ENCODE assay signal across 15 cellular contexts in the genomic region with DNA sequence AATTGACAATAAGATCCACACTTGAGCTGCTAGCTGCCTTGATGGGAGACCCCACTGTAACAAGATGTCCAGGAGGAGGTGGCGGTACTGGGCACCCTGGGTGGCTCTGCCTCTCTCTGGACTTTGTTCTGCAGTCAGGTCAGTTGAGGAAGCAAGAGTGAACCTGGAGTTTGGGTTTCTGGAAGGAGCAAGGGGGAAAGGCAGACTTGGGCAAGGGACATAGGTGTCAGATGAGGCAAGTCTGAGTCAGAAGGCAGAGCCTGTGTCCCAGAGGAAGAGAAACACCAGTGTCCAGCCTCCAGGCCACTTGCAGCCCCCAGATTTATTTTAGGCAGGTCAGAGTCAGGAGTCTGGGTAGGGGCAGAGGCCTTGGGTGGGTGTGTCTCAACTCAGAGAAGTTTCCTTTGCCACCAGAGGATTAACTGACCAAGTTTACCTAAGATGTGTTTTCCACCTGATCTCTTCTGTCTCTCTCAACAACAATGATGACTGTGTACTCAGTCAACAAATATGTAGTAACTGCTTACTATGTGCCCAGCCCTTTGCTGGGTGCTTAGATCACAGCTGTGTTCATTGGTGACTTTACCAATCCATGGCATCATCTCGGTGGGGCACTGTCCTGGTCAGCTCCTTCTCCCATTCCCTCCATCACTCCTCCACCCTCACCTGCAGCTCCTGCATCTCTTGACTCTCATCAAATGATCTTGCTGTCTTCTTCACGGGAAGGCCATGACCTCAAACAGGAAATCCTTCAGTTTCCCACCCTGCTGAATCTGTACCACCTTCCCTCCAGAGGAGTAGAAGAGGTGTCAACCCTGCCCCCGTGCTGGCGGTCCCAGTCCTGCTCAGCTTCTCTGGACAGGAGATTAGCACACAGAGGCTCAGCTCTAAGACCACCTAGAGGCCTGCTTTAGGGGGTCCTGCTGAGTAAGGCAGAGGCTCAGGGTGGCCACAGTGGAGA. TPM values are rescaled to one million over a fixed set of nuclear protein-coding genes. Genes with fewer than 3 reads are reported as not detected.
DNase-seq lines count a peak whose midpoint lies in the region; ATAC-seq and TF ChIP-seq lines count a peak whose summit lies in the region.
"Had no signal": no experiment of that assay in that cellular context is flagged by ENCODE, and none has a peak within 500 bp of the region (broad histone marks: within the 10 kb centered on the region; RNA-seq: fewer than 3 reads in every experiment).

No MANE protein-coding gene starts in this region.

- peak overlapping the region; percentile 91 for H3K27ac Mint-ChIP-seq in type B pancreatic cell
- H3K27ac Mint-ChIP-seq: activated naive CD4-positive, alpha-beta T cell treated with anti-CD3 and anti-CD28 coated beads, Interleukin-2, amount 50 U/mL, for 72 hours; IgD-negative memory B cell had no signal

- ATAC-seq in RWPE2 (ENCODE audit: low read depth) (peak; percentile 81), left lobe of liver (peak; percentile 18), GM19351 (IDR thresholded peaks at IDR 0.05; ENCODE audit: unreplicated experiment) (no peak), GM18517 (IDR thresholded peaks at IDR 0.05; ENCODE audit: unreplicated experiment) (no peak)
- ATAC-seq: activated naive CD4-positive, alpha-beta T cell treated with anti-CD3 and anti-CD28 coated beads, Interleukin-2, amount 50 U/mL, for 72 hours; naive thymus-derived CD4-positive, alpha-beta T cell had no signal

- no peaks in the 10 kb centered on the region for H3K27me3 Mint-ChIP-seq in type B pancreatic cell

- no peaks in the 10 kb centered on the region for H3K9me3 Mint-ChIP-seq in type B pancreatic cell
- H3K9me3 Mint-ChIP-seq: activated naive CD4-positive, alpha-beta T cell treated with anti-CD3 and anti-CD28 coated beads, Interleukin-2, amount 50 U/mL, for 72 hours; immature natural killer cell; naive thymus-derived CD4-positive, alpha-beta T cell had no signal

- H3K4me1 ChIP-seq in RWPE2 (ENCODE audit: insufficient read depth, poor library complexity, severe bottlenecking) = peaks cover 14% of the 10 kb centered on the region

- H3K4me3 Mint-ChIP-seq in type B pancreatic cell = peak overlapping the region; percentile 32
- H3K4me3 Mint-ChIP-seq: IgD-negative memory B cell; naive thymus-derived CD4-positive, alpha-beta T cell had no signal

- H3K9me3 ChIP-seq in RWPE2 (ENCODE audit: severe bottlenecking) = peaks cover 2% of the 10 kb centered on the region
- H3K9me3 ChIP-seq: thyroid gland had no signal

- no peaks in the 10 kb centered on the region for H3K27me3 ChIP-seq in RWPE2 (ENCODE audit: insufficient read depth, poor library complexity, severe bottlenecking)
- H3K27me3 ChIP-seq: thyroid gland had no signal

- no peak overlapping the region for H3K27ac ChIP-seq in RWPE2 (ENCODE audit: poor library complexity, severe bottlenecking)

- peak; percentile 25 for DNase-seq in NCI-H748 (lab: John Stamatoyannopoulos, UW; ENCODE audit: unreplicated experiment)
- no peak for DNase-seq in NCI-H748 treated with DMSO at 0.1 percent for 48 hours (lab: John Stamatoyannopoulos, UW)
- no peak for DNase-seq in RWPE2 (ENCODE audit: low spot score)
- no peak for DNase-seq in left lobe of liver (ENCODE audit: low spot score)
- DNase-seq in type B pancreatic cell (ENCODE audit: extremely low spot score, unreplicated experiment) = no peak
- no peak for DNase-seq in KG1 (lab: John Stamatoyannopoulos, UW)
- DNase-seq: HCEC 1CT; immature natural killer cell; naive thymus-derived CD4-positive, alpha-beta T cell; T1000 had no signal

- TF ChIP-seq CTCF in RWPE2 (IDR thresholded peaks at IDR 0.05; ENCODE audit: poor library complexity, severe bottlenecking) = no peak
- TF ChIP-seq CTCF in type B pancreatic cell (conservative IDR thresholded peaks at IDR 0.05) = no peak

- H3K4me3 ChIP-seq in RWPE2 (ENCODE audit: severe bottlenecking) = no peak overlapping the region
- H3K4me3 ChIP-seq: thyroid gland had no signal

- peaks cover 9% of the 10 kb centered on the region for H3K4me1 Mint-ChIP-seq in type B pancreatic cell (ENCODE audit: unreplicated experiment)
- H3K4me1 Mint-ChIP-seq: IgD-negative memory B cell, immature natural killer cell had no signal

- no peaks in the 10 kb centered on the region for H3K36me3 ChIP-seq in RWPE2 (ENCODE audit: low read depth)
- H3K36me3 ChIP-seq: thyroid gland had no signal

- H3K36me3 Mint-ChIP-seq in type B pancreatic cell = no peaks in the 10 kb centered on the region
- H3K36me3 Mint-ChIP-seq: activated naive CD4-positive, alpha-beta T cell treated with anti-CD3 and anti-CD28 coated beads, Interleukin-2, amount 50 U/mL, for 72 hours; IgD-negative memory B cell; immature natural killer cell; naive thymus-derived CD4-positive, alpha-beta T cell had no signal

RNA-seq across cellular contexts. Expression of gene ELF3, which starts 36.6 kb away (rescaled TPM):
- 16.2 TPM for total RNA-seq in left lobe of liver
- total RNA-seq in type B pancreatic cell (ENCODE audit: low replicate concordance) = 237 and 498 TPM in 2 replicates

Comparison
In these comparisons a context has a peak if more than half of its experiments do, and no peak if none do; other contexts are left out.
1. ATAC-seq: peak in RWPE2 (single experiment) and left lobe of liver (single experiment); none in GM19351 (single experiment) and GM18517 (single experiment).
2. RNA of gene ELF3, which starts 36.6 kb away (total RNA-seq): 237 to 498 TPM in type B pancreatic cell; 16.2 TPM in left lobe of liver (single experiment); every median in the first group is over 10 times any median in the second.